ENCODE assay signal across 1 cellular context in the genomic region with DNA sequence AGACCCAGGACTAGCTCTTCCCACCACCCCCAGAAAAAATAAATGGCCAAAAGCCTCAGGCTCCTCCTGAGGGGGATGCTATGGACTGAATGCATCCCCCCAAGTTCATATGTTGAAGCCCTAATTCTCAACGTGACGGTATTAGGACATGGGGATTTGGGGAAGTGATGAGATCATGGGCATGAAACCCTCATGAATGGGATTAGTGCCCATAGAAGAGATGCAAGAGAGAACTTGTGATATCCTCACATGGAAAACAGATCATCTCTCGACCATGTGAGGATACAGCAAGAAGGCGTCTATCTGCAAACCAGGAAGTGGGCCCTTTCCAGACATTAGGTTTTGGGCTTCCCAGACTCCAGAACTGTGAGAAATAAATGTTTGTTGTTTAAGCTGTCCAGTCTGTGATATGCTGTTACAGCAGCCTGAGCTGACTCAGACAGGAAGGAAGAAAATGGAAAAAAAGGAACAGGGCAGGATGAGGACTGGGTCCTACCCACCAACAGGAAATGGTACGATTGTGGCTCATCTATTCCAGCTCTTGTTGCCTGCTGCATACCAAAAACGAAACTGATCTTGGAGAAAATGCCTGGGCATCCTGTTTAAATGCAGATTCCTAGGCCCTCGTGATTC.
TF ChIP-seq lines count a peak whose summit lies in the region.

No MANE protein-coding gene starts in this region.

TF ChIP-seq in K562, 482 proteins besides CTCF, POLR2A, EP300 and RAD21:
- TF ChIP-seq STAT5A (IDR thresholded peaks at IDR 0.05; ENCODE audit: borderline replicate concordance, low read length) (no peak), GABPA (tag; conservative IDR thresholded peaks at IDR 0.05; ENCODE audit: low read depth) (peak; percentile 40; the same call in 1 of the 2 replicates)
